In the genomic region with DNA sequence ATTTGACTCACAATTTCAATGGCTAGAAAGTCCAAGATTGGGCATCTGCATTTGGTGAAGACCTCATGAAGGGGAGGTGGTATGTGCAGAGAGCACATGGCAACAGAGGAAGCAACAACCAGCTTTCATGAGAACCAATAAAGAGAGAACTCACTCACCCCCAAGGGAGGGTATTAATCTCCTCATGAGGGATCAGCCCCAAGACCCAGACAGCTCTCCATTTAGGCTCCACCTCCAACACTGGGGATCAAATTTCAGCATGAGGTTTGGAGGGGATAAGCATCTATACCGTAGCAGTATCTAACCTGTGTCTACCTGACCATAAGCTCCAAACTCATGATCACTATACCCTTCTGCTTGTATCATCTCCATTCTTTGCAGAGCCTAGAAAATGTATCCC, we compare ENCODE assay signal across 16 cellular contexts. TPM values are rescaled to one million over a fixed set of nuclear protein-coding genes. Genes with fewer than 3 reads are reported as not detected.
DNase-seq lines count a peak whose midpoint lies in the region; TF ChIP-seq lines count a peak whose summit lies in the region.
"Had no signal": no experiment of that assay in that cellular context is flagged by ENCODE, and none has a peak within 500 bp of the region (broad histone marks: within the 10 kb centered on the region; RNA-seq: fewer than 3 reads in every experiment).

No MANE protein-coding gene starts in this region.

- no peak for TF ChIP-seq POLR2A in uterus (IDR thresholded peaks at IDR 0.05)

- H3K9me3 ChIP-seq in HEK293 (ENCODE audit: control insufficient read depth, insufficient read depth, low read depth, low read length) (no peaks in the 10 kb centered on the region), uterus (no peaks in the 10 kb centered on the region)
- H3K9me3 ChIP-seq: HAP-1 had no signal

- CTCF ChIA-PET in HEK293 (lab: Yijun Ruan, JAX), result no interaction called here

- intact Hi-C loops in uterus (cut with DNase I; ENCODE audit: low total_unique reads), result no loop called here

- POLR2A ChIA-PET in HEK293 (lab: Yijun Ruan, JAX), result no interaction called here

- no peak overlapping the region for H3K27ac ChIP-seq in HEK293 (ENCODE audit: extremely low read depth, low read depth, low read length)
- H3K27ac ChIP-seq in uterus, result no peak overlapping the region
- H3K27ac ChIP-seq: KMS-11, PC-9 had no signal

- H3K36me3 ChIP-seq in HEK293 (ENCODE audit: control insufficient read depth in 2 of 2, insufficient read depth in 1 of 2, low read length in 2 of 2), result no peaks in the 10 kb centered on the region
- H3K36me3 ChIP-seq in uterus, result no peaks in the 10 kb centered on the region
- H3K36me3 ChIP-seq: HAP-1 had no signal

- H3K4me3 ChIP-seq in HEK293 (ENCODE audit: low read depth, low read length) (no peak overlapping the region), uterus (no peak overlapping the region)
- H3K4me3 ChIP-seq: HAP-1, PC-9 had no signal

- H3K4me1 ChIP-seq in HEK293 (ENCODE audit: control insufficient read depth, insufficient read depth, low read length) (no peaks in the 10 kb centered on the region), uterus (no peaks in the 10 kb centered on the region)
- H3K4me1 ChIP-seq: HAP-1 had no signal

- no peak for TF ChIP-seq CTCF in HEK293 (tag by site-specific recombination; IDR thresholded peaks at IDR 0.05)
- TF ChIP-seq CTCF in uterus (IDR thresholded peaks at IDR 0.05), result no peak

- peak; percentile 73 for DNase-seq in D341Med (ENCODE audit: low spot score)
- peak; percentile 69 for DNase-seq in NCI-H524 treated with DMSO at 0.1 percent for 48 hours (lab: John Stamatoyannopoulos, UW)
- peak; percentile 17 for DNase-seq in iPS-NIHi11 (ENCODE audit: low spot score)
- DNase-seq in putamen (ENCODE audit: low spot score), result no peak
- DNase-seq in CD1c-positive myeloid dendritic cell (ENCODE audit: extremely low spot score), result no peak
- DNase-seq in uterus, result no peak
- DNase-seq: ACHN; Calu3; CD4-positive, alpha-beta T cell; NCI-H1105 treated with DMSO at 0.1 percent for 48 hours; NCI-H2029; NCI-H345; PC-9 had no signal

- no peaks in the 10 kb centered on the region for H3K27me3 ChIP-seq in uterus

TF ChIP-seq in HEK293, 187 proteins besides CTCF, POLR2A, EP300 and RAD21:
- TF ChIP-seq PRDM1 (tag by site-specific recombination; IDR thresholded peaks at IDR 0.05) (no peak), ZBTB48 (tag by site-specific recombination; IDR thresholded peaks at IDR 0.05) (0 out of 2 replicates have a peak, but pooled peaks have one; percentile 31)

RNA-seq across cellular contexts. Expression of gene TBC1D19, which starts 9.3 kb away (rescaled TPM):
- total RNA-seq in uterus, result 10 to 100 TPM in 3 of 4 donors, 1 to 10 TPM in 1; 5.4 to 69.6 (median 25.2) TPM

Comparison
In these comparisons a context has a peak if more than half of its experiments do, and no peak if none do; other contexts are left out.
1. DNase-seq: peak in D341Med (single experiment), NCI-H524 treated with DMSO at 0.1 percent for 48 hours (single experiment) and iPS-NIHi11 (single experiment); none in putamen (single experiment), CD1c-positive myeloid dendritic cell (single experiment) and uterus (0 of 2).